ENCODE assay signal across 10 cellular contexts in the genomic region with DNA sequence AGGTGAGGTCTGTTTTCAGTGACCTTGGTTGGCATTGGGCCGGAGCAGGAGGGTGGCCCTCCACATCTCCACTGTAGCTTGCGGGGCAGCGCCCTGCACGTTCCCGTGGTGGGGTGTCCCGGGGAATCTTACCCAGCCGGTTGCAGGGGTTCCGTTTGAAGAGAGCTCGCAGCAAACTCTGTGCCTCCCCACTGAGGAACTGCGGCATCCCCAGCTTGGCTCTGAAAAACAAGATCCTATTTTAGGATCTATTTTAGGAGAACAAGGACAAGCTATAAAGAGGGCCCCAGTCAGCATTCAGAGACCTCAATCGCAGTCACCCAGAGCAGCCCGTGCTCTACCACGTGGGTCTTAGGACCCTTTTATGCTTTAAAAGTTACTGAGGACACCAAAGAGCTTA.
DNase-seq lines count a peak whose midpoint lies in the region; ATAC-seq and TF ChIP-seq lines count a peak whose summit lies in the region.
"Had no signal": no experiment of that assay in that cellular context is flagged by ENCODE, and none has a peak within 500 bp of the region (broad histone marks: within the 10 kb centered on the region; RNA-seq: fewer than 3 reads in every experiment).

No MANE protein-coding gene starts in this region.

- no peak overlapping the region for H3K4me2 ChIP-seq in GM23248 (ENCODE audit: unreplicated experiment)

- POLR2A ChIA-PET in activated CD8-positive, alpha-beta T cell treated with anti-CD3 and anti-CD28 coated beads for 36 hours (lab: Charles Lee): interaction anchor here (1.2 kb wide), 1 partner anchor 79 kb away, joined by 3 read pairs; no protein-coding TSS in a partner anchor

- H3K36me3 ChIP-seq in GM23248 (ENCODE audit: low read depth): no peaks in the 10 kb centered on the region

- H3K4me3 ChIP-seq in GM23248: no peak overlapping the region

- WGBS in GM23248 (ENCODE audit: low coverage in 1 of 2, low lambda C conversion rate in 2 of 2, missing lambda C conversion rate in 2 of 2), 2 experiments: 93 to 95% methylated on average over 13 of the region's 13 CpGs

- H3K27me3 ChIP-seq in GM23248 (replicated peaks; ENCODE audit: insufficient read depth): no peaks in the 10 kb centered on the region

- H3K9me3 Mint-ChIP-seq in activated CD8-positive, alpha-beta T cell treated with anti-CD3 and anti-CD28 coated beads for 36 hours: peaks cover 4% of the 10 kb centered on the region
- H3K9me3 Mint-ChIP-seq in immature natural killer cell: no peaks in the 10 kb centered on the region
- H3K9me3 Mint-ChIP-seq in stimulated activated memory B cell treated with anti-CD40 and anti-IgM and Interleukin-4, amounts not matched to agents 10 μg/mL and 1 μg/mL and 100 μg/mL, for 72 hours: no peaks in the 10 kb centered on the region
- H3K9me3 Mint-ChIP-seq: nephron had no signal

- intact Hi-C loops in activated CD8-positive, alpha-beta T cell treated with anti-CD3 and anti-CD28 coated beads for 36 hours (cut with micrococcal nuclease): no loop called here

- H3K9me2 ChIP-seq in GM23248 (ENCODE audit: insufficient read depth): no peaks in the 10 kb centered on the region

- CTCF ChIA-PET in activated CD8-positive, alpha-beta T cell treated with anti-CD3 and anti-CD28 coated beads for 36 hours (lab: Charles Lee): interaction anchor here (0.8 to 1.0 kb wide), 2 partner anchors 51 to 54 kb away, joined by 3 read pairs; no protein-coding TSS in a partner anchor

- H3F3A ChIP-seq in GM23248 (ENCODE audit: insufficient read depth): no peaks in the 10 kb centered on the region

- H3K9ac ChIP-seq in GM23248: no peak overlapping the region

- no peak overlapping the region for H2AFZ ChIP-seq in GM23248

- H3K9me3 ChIP-seq in GM23248 (ENCODE audit: low read depth): no peaks in the 10 kb centered on the region

- no peaks in the 10 kb centered on the region for H3K4me1 ChIP-seq in GM23248 (ENCODE audit: insufficient read depth)

- no peak for DNase-seq in activated CD8-positive, alpha-beta T cell treated with anti-CD3 and anti-CD28 coated beads for 36 hours
- DNase-seq in immature natural killer cell (no peak), GM23248 (no peak), A172 (ENCODE audit: low spot score) (no peak), DMS53 (lab: John Stamatoyannopoulos, UW) (no peak)
- DNase-seq: NCI-H187 treated with DMSO at 0.1 percent for 48 hours had no signal

- peak overlapping the region; percentile 69 for H3K4me3 Mint-ChIP-seq in activated CD8-positive, alpha-beta T cell treated with anti-CD3 and anti-CD28 coated beads for 36 hours
- peak overlapping the region; percentile 60 to 90 (median 78) for H3K4me3 Mint-ChIP-seq in immature natural killer cell
- H3K4me3 Mint-ChIP-seq in stimulated activated memory B cell treated with anti-CD40 and anti-IgM and Interleukin-4, amounts not matched to agents 10 μg/mL and 1 μg/mL and 100 μg/mL, for 72 hours: no peak overlapping the region
- H3K4me3 Mint-ChIP-seq: nephron had no signal

- TF ChIP-seq CTCF in activated CD8-positive, alpha-beta T cell treated with anti-CD3 and anti-CD28 coated beads for 36 hours (IDR thresholded peaks at IDR 0.05): no peak

- in situ Hi-C loops in GM23248 (cut with MboI): no loop called here

- ATAC-seq in HG03354 (IDR thresholded peaks at IDR 0.05; ENCODE audit: poor library complexity, severe bottlenecking, unreplicated experiment): peak; percentile 1
- ATAC-seq in activated CD8-positive, alpha-beta T cell treated with anti-CD3 and anti-CD28 coated beads for 36 hours: no peak
- no peak for ATAC-seq in stimulated activated memory B cell treated with anti-CD40 and anti-IgM and Interleukin-4, amounts not matched to agents 10 μg/mL and 1 μg/mL and 100 μg/mL, for 72 hours
- ATAC-seq in GM18511 (IDR thresholded peaks at IDR 0.05; ENCODE audit: unreplicated experiment): no peak

- peaks cover 20% of the 10 kb centered on the region for H3K4me1 Mint-ChIP-seq in activated CD8-positive, alpha-beta T cell treated with anti-CD3 and anti-CD28 coated beads for 36 hours (ENCODE audit: low read depth)
- H3K4me1 Mint-ChIP-seq in immature natural killer cell: peaks cover 26 to 38% of the 10 kb centered on the region in 2 donors
- peaks cover 15% of the 10 kb centered on the region for H3K4me1 Mint-ChIP-seq in stimulated activated memory B cell treated with anti-CD40 and anti-IgM and Interleukin-4, amounts not matched to agents 10 μg/mL and 1 μg/mL and 100 μg/mL, for 72 hours

- no peaks in the 10 kb centered on the region for H3K27me3 Mint-ChIP-seq in activated CD8-positive, alpha-beta T cell treated with anti-CD3 and anti-CD28 coated beads for 36 hours
- H3K27me3 Mint-ChIP-seq in immature natural killer cell (ENCODE audit: low read depth in 3 of 3): peaks cover 0 to 5% (median 3%) of the 10 kb centered on the region in 3 donors
- no peaks in the 10 kb centered on the region for H3K27me3 Mint-ChIP-seq in stimulated activated memory B cell treated with anti-CD40 and anti-IgM and Interleukin-4, amounts not matched to agents 10 μg/mL and 1 μg/mL and 100 μg/mL, for 72 hours

- H3K27ac Mint-ChIP-seq in activated CD8-positive, alpha-beta T cell treated with anti-CD3 and anti-CD28 coated beads for 36 hours: peak overlapping the region; percentile 96
- peak overlapping the region; percentile 91 to 99 (median 97) for H3K27ac Mint-ChIP-seq in immature natural killer cell
- peak overlapping the region; percentile 90 for H3K27ac Mint-ChIP-seq in stimulated activated memory B cell treated with anti-CD40 and anti-IgM and Interleukin-4, amounts not matched to agents 10 μg/mL and 1 μg/mL and 100 μg/mL, for 72 hours

- H4K20me1 ChIP-seq in GM23248 (ENCODE audit: insufficient read depth): no peaks in the 10 kb centered on the region

- H3K79me2 ChIP-seq in GM23248 (ENCODE audit: insufficient read depth): no peaks in the 10 kb centered on the region

- H3K27ac ChIP-seq in GM23248: no peak overlapping the region

- H3K36me3 Mint-ChIP-seq in activated CD8-positive, alpha-beta T cell treated with anti-CD3 and anti-CD28 coated beads for 36 hours (ENCODE audit: low read depth): peaks cover 10% of the 10 kb centered on the region
- peaks cover 0 to 5% (median 0%) of the 10 kb centered on the region in 3 donors for H3K36me3 Mint-ChIP-seq in immature natural killer cell
- peaks cover 20% of the 10 kb centered on the region for H3K36me3 Mint-ChIP-seq in stimulated activated memory B cell treated with anti-CD40 and anti-IgM and Interleukin-4, amounts not matched to agents 10 μg/mL and 1 μg/mL and 100 μg/mL, for 72 hours
